11 cellular contexts compared by ENCODE assay signal in the genomic region with DNA sequence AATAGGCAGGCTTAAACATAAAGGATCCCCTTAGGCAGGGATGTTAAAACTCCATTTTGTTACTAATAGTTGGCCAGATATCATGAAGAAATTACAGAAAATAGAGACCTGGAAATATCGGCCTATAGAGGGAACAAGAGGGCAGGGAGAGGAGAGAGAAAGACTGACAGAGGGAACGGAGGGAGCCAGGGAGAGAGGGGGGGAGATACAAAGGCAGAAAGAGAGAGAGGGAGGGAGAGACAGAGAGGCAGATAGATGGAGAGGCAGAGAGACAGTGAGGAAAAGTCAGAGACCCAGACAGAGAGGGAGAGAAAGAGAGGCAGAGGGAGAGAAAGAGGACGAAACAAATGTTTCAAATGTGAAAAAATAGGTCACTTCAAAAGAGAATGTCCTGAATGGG.
"Had no signal": no experiment of that assay in that cellular context is flagged by ENCODE, and none has a peak within 500 bp of the region (broad histone marks: within the 10 kb centered on the region; RNA-seq: fewer than 3 reads in every experiment).

No MANE protein-coding gene starts in this region.

- H3K9ac ChIP-seq: GM23248 had no signal

- H3K27ac Mint-ChIP-seq: GM23338, H9, HFFc6 had no signal

- H3K27ac ChIP-seq: GM23248 had no signal

- DNase-seq: GM23248, GOT3, H7, H9, HCEC 1CT, HFFc6 had no signal

- ATAC-seq: GM23338, HCT116 had no signal

- H3K4me1 ChIP-seq: HAP-1 had no signal

- H3K36me3 ChIP-seq: HAP-1 had no signal

- FAIRE-seq: H1, H54 had no signal

- H3K4me1 Mint-ChIP-seq: GM23338, H9 had no signal

- H3K4me3 ChIP-seq: GM23248, GM23338, HAP-1 had no signal

- H2AFZ ChIP-seq: GM23248, GM23338 had no signal

- H3K4me3 Mint-ChIP-seq: GM23338, H9, HFFc6 had no signal

- H3K4me2 ChIP-seq: GM23338 had no signal
